ENCODE assay signal across 8 cellular contexts in the genomic region with DNA sequence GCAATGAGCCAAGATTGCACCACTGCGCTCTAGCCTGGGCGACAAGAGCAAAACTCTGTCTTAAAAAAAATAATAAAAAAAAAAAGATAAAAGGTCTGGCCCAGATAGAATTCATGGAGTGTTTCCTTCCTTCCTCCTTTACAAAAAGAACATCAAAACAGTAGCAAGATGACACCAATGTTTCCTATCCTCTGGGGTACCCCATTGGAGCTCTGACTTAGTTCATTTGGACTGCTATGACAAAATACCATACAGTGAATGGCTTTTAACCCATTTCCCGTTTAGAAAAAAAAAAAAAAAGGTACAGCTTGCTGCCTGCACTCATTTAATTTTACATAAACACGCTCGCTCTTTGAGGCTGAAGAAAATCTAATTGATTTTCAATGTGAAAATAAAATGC.
"Had no signal": no experiment of that assay in that cellular context is flagged by ENCODE, and none has a peak within 500 bp of the region (broad histone marks: within the 10 kb centered on the region; RNA-seq: fewer than 3 reads in every experiment).

No MANE protein-coding gene starts in this region.

- FAIRE-seq: G401.6, GM12878, GM12891, GM12892, GM18507, GM19239 had no signal

- DNase-seq: GDM1, GF-D8 had no signal

- H3K4me3 ChIP-seq: GM12878 had no signal
